In genomic region chr12:69688496-69689427, GRCh38 we compare ENCODE assay signal across 8 cellular contexts. TPM values are rescaled to one million over a fixed set of nuclear protein-coding genes. Genes with fewer than 3 reads are reported as not detected.
DNase-seq lines count a peak whose midpoint lies in the region; ATAC-seq and TF ChIP-seq lines count a peak whose summit lies in the region.

No MANE protein-coding gene starts in this region.

- CTCF ChIA-PET in activated CD8-positive, alpha-beta T cell treated with anti-CD3 and anti-CD28 coated beads for 36 hours (lab: Charles Lee) = no interaction called here

- no peaks in the 10 kb centered on the region for H3K9me3 ChIP-seq in fibroblast of lung (ENCODE audit: control insufficient read depth, insufficient read depth, low read depth, low read length)

- H3K27ac ChIP-seq in fibroblast of lung (ENCODE audit: insufficient read depth, low read length) = peak overlapping the region; percentile 53

- no peak overlapping the region for H3K4me3 Mint-ChIP-seq in activated CD8-positive, alpha-beta T cell treated with anti-CD3 and anti-CD28 coated beads for 36 hours

- no peaks in the 10 kb centered on the region for H3K36me3 Mint-ChIP-seq in activated CD8-positive, alpha-beta T cell treated with anti-CD3 and anti-CD28 coated beads for 36 hours (ENCODE audit: low read depth)

- H3K4me3 ChIP-seq in fibroblast of lung (replicated peaks in 1 of 4; ENCODE audit: control extremely low read depth in 1 of 4, insufficient read depth in 1 of 4, low read depth in 3 of 4, low read length in 4 of 4) = no peak overlapping the region

- peak; percentile 18; the same call in 1 of the 2 replicates for TF ChIP-seq RAD21 in Ishikawa (IDR thresholded peaks at IDR 0.05; ENCODE audit: low read depth)

- no peak overlapping the region for H3K9ac ChIP-seq in fibroblast of lung (ENCODE audit: insufficient read depth, low read length)

- H3K4me1 Mint-ChIP-seq in activated CD8-positive, alpha-beta T cell treated with anti-CD3 and anti-CD28 coated beads for 36 hours (ENCODE audit: low read depth) = peaks cover 8% of the 10 kb centered on the region

- H3K27ac Mint-ChIP-seq in activated CD8-positive, alpha-beta T cell treated with anti-CD3 and anti-CD28 coated beads for 36 hours = no peak overlapping the region

- no peak overlapping the region for H2AFZ ChIP-seq in fibroblast of lung (ENCODE audit: low read length)

- POLR2A ChIA-PET in activated CD8-positive, alpha-beta T cell treated with anti-CD3 and anti-CD28 coated beads for 36 hours (lab: Charles Lee) = no interaction called here

- peaks cover 6% of the 10 kb centered on the region for H3K27me3 Mint-ChIP-seq in activated CD8-positive, alpha-beta T cell treated with anti-CD3 and anti-CD28 coated beads for 36 hours

- H3K4me1 ChIP-seq in fibroblast of lung (ENCODE audit: control insufficient read depth, extremely low read depth, insufficient read depth, low read length) = peaks cover 6% of the 10 kb centered on the region

- TF ChIP-seq EP300 in Ishikawa (IDR thresholded peaks at IDR 0.05; ENCODE audit: borderline replicate concordance) = peak; percentile 82; the same call in 1 of the 2 replicates

- no peaks in the 10 kb centered on the region for H3K9me3 Mint-ChIP-seq in activated CD8-positive, alpha-beta T cell treated with anti-CD3 and anti-CD28 coated beads for 36 hours

- TF ChIP-seq CTCF in activated CD8-positive, alpha-beta T cell treated with anti-CD3 and anti-CD28 coated beads for 36 hours (IDR thresholded peaks at IDR 0.05) = no peak
- TF ChIP-seq CTCF in fibroblast of lung (conservative IDR thresholded peaks at IDR 0.05 in 1 of 2, IDR thresholded peaks at IDR 0.05 in 1 of 2; ENCODE audit: low read depth in 1 of 2, low read length in 2 of 2) = no peak
- no peak for TF ChIP-seq CTCF in omental fat pad (IDR thresholded peaks at IDR 0.05)

- no peaks in the 10 kb centered on the region for H4K20me1 ChIP-seq in fibroblast of lung (ENCODE audit: control insufficient read depth, extremely low read depth, insufficient read depth, low read length)

- no peaks in the 10 kb centered on the region for H3K79me2 ChIP-seq in fibroblast of lung (ENCODE audit: control insufficient read depth, insufficient read depth, low read length)

- no peak overlapping the region for H3K4me2 ChIP-seq in fibroblast of lung (ENCODE audit: extremely low read depth, insufficient read depth, low read length)

- no peaks in the 10 kb centered on the region for H3K36me3 ChIP-seq in fibroblast of lung (ENCODE audit: control insufficient read depth, insufficient read depth, low read length)

- no peaks in the 10 kb centered on the region for H3K27me3 ChIP-seq in fibroblast of lung (ENCODE audit: control insufficient read depth, insufficient read depth, low read length)

- intact Hi-C loops in activated CD8-positive, alpha-beta T cell treated with anti-CD3 and anti-CD28 coated beads for 36 hours (cut with micrococcal nuclease) = no loop called here

- ATAC-seq in activated CD8-positive, alpha-beta T cell treated with anti-CD3 and anti-CD28 coated beads for 36 hours = peak; percentile 73
- peak; percentile 89 for ATAC-seq in omental fat pad (ENCODE audit: low FRiP score)
- ATAC-seq in HG02571 (IDR thresholded peaks at IDR 0.05; ENCODE audit: unreplicated experiment) = no peak

- DNase-seq in DMS53 (lab: John Stamatoyannopoulos, UW) (peak; percentile 55), DMS53 treated with DMSO at 0.1 percent for 48 hours (lab: John Stamatoyannopoulos, UW; ENCODE audit: unreplicated experiment) (no peak), fibroblast of lung (ENCODE audit: low read depth in 2 of 2) (peak; percentile 84 to 98), omental fat pad (ENCODE audit: low spot score) (peak; percentile 22), HUDEP-2 (lab: John Stamatoyannopoulos, UW; ENCODE audit: unreplicated experiment in 76 of 76) (no peak)
- DNase-seq in activated CD8-positive, alpha-beta T cell treated with anti-CD3 and anti-CD28 coated beads for 36 hours = peak; percentile 37

TF ChIP-seq in Ishikawa, 13 proteins besides CTCF, POLR2A, EP300 and RAD21:
- TF ChIP-seq REST (IDR thresholded peaks at IDR 0.05; ENCODE audit: low read depth) (no peak), NFIC (IDR thresholded peaks at IDR 0.05) (peak; percentile 85), TEAD4 (IDR thresholded peaks at IDR 0.05) (peak; percentile 45), TAF1 (IDR thresholded peaks at IDR 0.05; ENCODE audit: low read depth) (peak; percentile 47; the same call in 1 of the 2 replicates), TCF12 (IDR thresholded peaks at IDR 0.05; ENCODE audit: low read depth) (peak; percentile 92), CREB1 (IDR thresholded peaks at IDR 0.05; ENCODE audit: low read depth) (no peak), YY1 (IDR thresholded peaks at IDR 0.05; ENCODE audit: low read depth) (peak; percentile 71; the same call in 1 of the 2 replicates), MAX (IDR thresholded peaks at IDR 0.05) (peak; percentile 88), FOXM1 (IDR thresholded peaks at IDR 0.05; ENCODE audit: borderline replicate concordance, low read depth) (0 out of 2 replicates have a peak, but pooled peaks have one; percentile 36), ZBTB7A (IDR thresholded peaks at IDR 0.05; ENCODE audit: low read depth) (0 out of 2 replicates have a peak, but pooled peaks have one; percentile 28), CEBPB (IDR thresholded peaks at IDR 0.05) (no peak), EGR1 (IDR thresholded peaks at IDR 0.05) (no peak), USF1 (IDR thresholded peaks at IDR 0.05) (peak; percentile 42; the same call in 1 of the 2 replicates)

RNA-seq across cellular contexts. Expression of gene BEST3, which starts 10.3 kb away (rescaled TPM):
- total RNA-seq in activated CD8-positive, alpha-beta T cell treated with anti-CD3 and anti-CD28 coated beads for 36 hours = not detected
- total RNA-seq in fibroblast of lung = not detected in 2 replicates
- polyA plus RNA-seq in fibroblast of lung = 0.03 TPM in 1 of 2 replicates, not detected in the other
- polyA plus RNA-seq in fibroblast of lung (2012) = not detected in 2 replicates
- not detected in 2 replicates for polyA minus RNA-seq in fibroblast of lung (ENCODE audit: low replicate concordance)
- not detected for total RNA-seq in omental fat pad

RNA-seq across cellular contexts. Expression of gene RAB3IP, which starts 49.9 kb away (rescaled TPM):
- total RNA-seq in activated CD8-positive, alpha-beta T cell treated with anti-CD3 and anti-CD28 coated beads for 36 hours = 10 to 100 TPM; 31.4 to 37.2 TPM
- total RNA-seq in fibroblast of lung (4.6 and 6.3 TPM in 2 replicates), omental fat pad (10 to 100 TPM in 2 of 4 donors, 1 to 10 TPM in 2; 8.2 to 16.1 (median 11.9) TPM)
- 1.8 and 2.0 TPM in 2 replicates for polyA plus RNA-seq in fibroblast of lung
- polyA plus RNA-seq in fibroblast of lung (2012) = 2.3 TPM in 2 replicates
- 1.0 TPM in 1 of 2 replicates, not detected in the other for polyA minus RNA-seq in fibroblast of lung (ENCODE audit: low replicate concordance)

Comparison
In these comparisons a context has a peak if more than half of its experiments do, and no peak if none do; other contexts are left out.
1. DNase-seq: peak in DMS53 (single experiment), activated CD8-positive, alpha-beta T cell treated with anti-CD3 and anti-CD28 coated beads for 36 hours (single experiment), fibroblast of lung (2 of 2) and omental fat pad (single experiment); none in DMS53 treated with DMSO at 0.1 percent for 48 hours (single experiment) and HUDEP-2 (0 of 76).